ENCODE assay signal across 1 cellular context in the genomic region with DNA sequence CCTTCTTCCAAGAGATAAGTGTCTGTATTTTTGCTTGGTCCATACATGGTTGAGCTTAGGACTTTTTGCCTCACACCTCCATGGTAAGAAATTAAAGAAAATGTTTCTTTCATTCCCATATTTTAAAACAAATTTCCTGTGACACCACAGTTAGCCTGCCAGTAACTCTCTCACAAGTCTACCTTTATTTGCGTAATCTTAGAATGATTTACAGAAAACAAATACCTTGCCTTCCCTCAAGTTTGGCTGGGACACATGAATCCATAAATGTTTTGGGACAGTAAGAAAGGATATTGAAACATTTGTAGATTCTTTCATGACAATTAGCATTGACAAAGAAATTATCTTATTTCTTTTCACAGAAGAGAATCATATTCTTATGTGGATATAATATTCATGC.
A peak's percentile ranks its signal among the peaks of the same experiment; 100 is the strongest.
TF ChIP-seq lines count a peak whose summit lies in the region.

No MANE protein-coding gene starts in this region.

TF ChIP-seq in HepG2, 621 proteins besides CTCF, POLR2A, EP300 and RAD21 (continued from another document):
- peak; percentile 38 for TF ChIP-seq CEBPG (CRISPR knock-in tag; IDR thresholded peaks at IDR 0.05)
- TF ChIP-seq ZBTB8A (CRISPR knock-in tag; IDR thresholded peaks at IDR 0.05; ENCODE audit: borderline replicate concordance, low read depth), result no peak
- TF ChIP-seq CEBPB (IDR thresholded peaks at IDR 0.05; ENCODE audit: borderline replicate concordance, low read depth, low read length), result 0 out of 2 replicates have a peak, but pooled peaks have one; percentile 20
- TF ChIP-seq SATB2 (CRISPR knock-in tag; IDR thresholded peaks at IDR 0.05), result no peak
- no peak for TF ChIP-seq U2AF2 (IDR thresholded peaks at IDR 0.05; ENCODE audit: low read depth, low read length)
- TF ChIP-seq, protein P1, sequence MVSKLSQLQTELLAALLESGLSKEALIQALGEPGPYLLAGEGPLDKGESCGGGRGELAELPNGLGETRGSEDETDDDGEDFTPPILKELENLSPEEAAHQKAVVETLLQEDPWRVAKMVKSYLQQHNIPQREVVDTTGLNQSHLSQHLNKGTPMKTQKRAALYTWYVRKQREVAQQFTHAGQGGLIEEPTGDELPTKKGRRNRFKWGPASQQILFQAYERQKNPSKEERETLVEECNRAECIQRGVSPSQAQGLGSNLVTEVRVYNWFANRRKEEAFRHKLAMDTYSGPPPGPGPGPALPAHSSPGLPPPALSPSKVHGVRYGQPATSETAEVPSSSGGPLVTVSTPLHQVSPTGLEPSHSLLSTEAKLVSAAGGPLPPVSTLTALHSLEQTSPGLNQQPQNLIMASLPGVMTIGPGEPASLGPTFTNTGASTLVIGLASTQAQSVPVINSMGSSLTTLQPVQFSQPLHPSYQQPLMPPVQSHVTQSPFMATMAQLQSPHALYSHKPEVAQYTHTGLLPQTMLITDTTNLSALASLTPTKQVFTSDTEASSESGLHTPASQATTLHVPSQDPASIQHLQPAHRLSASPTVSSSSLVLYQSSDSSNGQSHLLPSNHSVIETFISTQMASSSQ (IDR thresholded peaks at IDR 0.05; ENCODE audit: low read depth), result peak; percentile 36; the same call in 1 of the 2 replicates
- TF ChIP-seq, protein P1 (CRISPR knock-in tag; IDR thresholded peaks at IDR 0.05; ENCODE audit: borderline replicate concordance), result no peak
